18 cellular contexts compared by ENCODE assay signal in genomic region chr1:22778842-22779520, GRCh38.
DNase-seq lines count a peak whose midpoint lies in the region; TF ChIP-seq lines count a peak whose summit lies in the region.
"Had no signal": no experiment of that assay in that cellular context is flagged by ENCODE, and none has a peak within 500 bp of the region (broad histone marks: within the 10 kb centered on the region; RNA-seq: fewer than 3 reads in every experiment).

No MANE protein-coding gene starts in this region.

- peak overlapping the region; percentile 39 for H4K8ac ChIP-seq in mesenchymal stem cell (ENCODE audit: low read length)

- no peak overlapping the region for H4K91ac ChIP-seq in mesenchymal stem cell (ENCODE audit: low read length)

- H3K23ac ChIP-seq in mesenchymal stem cell (ENCODE audit: low read length in 2 of 2): no peak overlapping the region

- peaks cover 60% of the 10 kb centered on the region for H3K79me1 ChIP-seq in mesenchymal stem cell (replicated peaks; ENCODE audit: low read length, poor library complexity, severe bottlenecking)

- 74% methylated on average over 9 of the region's 9 CpGs for WGBS in mesenchymal stem cell
- WGBS in sigmoid colon, 2 donors: 48 to 60% methylated on average over 9 of the region's 9 CpGs

- no peak overlapping the region for H2BK15ac ChIP-seq in mesenchymal stem cell (ENCODE audit: low read depth, poor library complexity, severe bottlenecking)

- H2BK12ac ChIP-seq in mesenchymal stem cell (ENCODE audit: low read length in 2 of 2): peak overlapping the region in 1 of 2 experiments; percentile 32

- no peak overlapping the region for H3K9ac ChIP-seq in mesenchymal stem cell (ENCODE audit: low read length)

- no peak for TF ChIP-seq EP300 in sigmoid colon (IDR thresholded peaks at IDR 0.05)

- intact Hi-C loops in sigmoid colon (cut with DNase I): no loop called here

- H3K9me3 ChIP-seq in SJCRH30 (replicated peaks): no peaks in the 10 kb centered on the region
- no peaks in the 10 kb centered on the region for H3K9me3 ChIP-seq in mesenchymal stem cell (ENCODE audit: control insufficient read depth, low read length)
- no peaks in the 10 kb centered on the region for H3K9me3 ChIP-seq in sigmoid colon

- H3K27ac ChIP-seq in SJCRH30: no peak overlapping the region
- no peak overlapping the region for H3K27ac ChIP-seq in mesenchymal stem cell (ENCODE audit: low read length, poor library complexity, severe bottlenecking)
- H3K27ac ChIP-seq in sigmoid colon: peak overlapping the region in 3 of 4 donors; percentile 51 to 62 (median 57)
- H3K27ac ChIP-seq: cardiac muscle cell, skin epidermis had no signal

- no peak overlapping the region for H2AK5ac ChIP-seq in mesenchymal stem cell (ENCODE audit: low read length, severe bottlenecking)

- TF ChIP-seq CTCF in fibroblast of the aortic adventitia (IDR thresholded peaks at IDR 0.05; ENCODE audit: insufficient read depth, low read length): no peak
- TF ChIP-seq CTCF in sigmoid colon (IDR thresholded peaks at IDR 0.05): no peak

- H2AFZ ChIP-seq in mesenchymal stem cell (ENCODE audit: low read depth, low read length): no peak overlapping the region

- H3K14ac ChIP-seq in mesenchymal stem cell (ENCODE audit: low read length in 2 of 2): no peak overlapping the region

- no peak overlapping the region for H2BK120ac ChIP-seq in mesenchymal stem cell (ENCODE audit: low read depth, low read length)

- H3K27me3 ChIP-seq in SJCRH30 (no peaks in the 10 kb centered on the region), mesenchymal stem cell (ENCODE audit: control insufficient read depth in 1 of 2, insufficient read depth in 1 of 2, low read length in 2 of 2) (peaks cover 0 to 21% of the 10 kb centered on the region in 2 experiments), sigmoid colon (no peaks in the 10 kb centered on the region)
- H3K27me3 ChIP-seq: cardiac muscle cell had no signal

- peaks cover under 1% of the 10 kb centered on the region; the same call in 1 of the 2 replicates for H3K36me3 ChIP-seq in SJCRH30
- peaks cover 0 to 27% of the 10 kb centered on the region in 2 experiments for H3K36me3 ChIP-seq in mesenchymal stem cell (ENCODE audit: control insufficient read depth in 1 of 2, insufficient read depth in 2 of 2, low read depth in 1 of 2, low read length in 2 of 2)
- no peaks in the 10 kb centered on the region for H3K36me3 ChIP-seq in sigmoid colon
- H3K36me3 ChIP-seq: cardiac muscle cell had no signal

- no peak overlapping the region for H3K4ac ChIP-seq in mesenchymal stem cell (ENCODE audit: low read depth in 1 of 2, low read length in 2 of 2)

- DNase-seq in SJCRH30 (peak; percentile 77 to 80), fibroblast of the aortic adventitia (ENCODE audit: low read depth) (peak; percentile 59), mesenchymal stem cell (no peak), sigmoid colon (no peak), HuH-7.5 (ENCODE audit: low spot score) (no peak), Kasumi-1 (lab: John Stamatoyannopoulos, UW) (no peak), NCI-H82 (lab: John Stamatoyannopoulos, UW) (no peak), NK-92 (lab: John Stamatoyannopoulos, UW; ENCODE audit: unreplicated experiment) (no peak)
- DNase-seq: activated CD8-positive, alpha-beta memory T cell treated with anti-CD3 and anti-CD28 coated beads, Interleukin-2, amount 10 ng/mL, durations not matched to agents 7 days and 5 days; activated naive CD4-positive, alpha-beta T cell treated with anti-CD3 and anti-CD28 coated beads for 36 hours; AML-193; kidney; naive B cell; NCI-H1694; NCI-H510A treated with DMSO at 0.1 percent for 48 hours; T-cell had no signal

- TF ChIP-seq POLR2A in sigmoid colon (IDR thresholded peaks at IDR 0.05): no peak

- no peak overlapping the region for H3K4me2 ChIP-seq in mesenchymal stem cell (ENCODE audit: low read length, poor library complexity, severe bottlenecking)

- peaks cover 16% of the 10 kb centered on the region for H3K4me1 ChIP-seq in SJCRH30
- H3K4me1 ChIP-seq in mesenchymal stem cell (ENCODE audit: control insufficient read depth, insufficient read depth, low read depth, low read length): peaks cover 25% of the 10 kb centered on the region
- peaks cover 0 to 48% (median 30%) of the 10 kb centered on the region in 4 donors for H3K4me1 ChIP-seq in sigmoid colon

- H3K18ac ChIP-seq in mesenchymal stem cell (ENCODE audit: low read depth in 1 of 2, low read length in 2 of 2): no peak overlapping the region

- H3K4me3 ChIP-seq in SJCRH30 (no peak overlapping the region), fibroblast of the aortic adventitia (ENCODE audit: low read depth, low read length) (no peak overlapping the region), mesenchymal stem cell (ENCODE audit: insufficient read depth in 1 of 2, low read depth in 1 of 2, low read length in 2 of 2) (no peak overlapping the region), sigmoid colon (no peak overlapping the region)
- H3K4me3 ChIP-seq: cardiac muscle cell, skin epidermis had no signal

- H2BK5ac ChIP-seq in mesenchymal stem cell (ENCODE audit: low read depth, low read length, poor library complexity, severe bottlenecking): no peak overlapping the region

Comparison
In these comparisons a context has a peak if more than half of its experiments do, and no peak if none do; other contexts are left out.
1. DNase-seq: peak in SJCRH30 (2 of 2) and fibroblast of the aortic adventitia (single experiment); none in mesenchymal stem cell (single experiment), sigmoid colon (single experiment), HuH-7.5 (single experiment), Kasumi-1 (0 of 2), NCI-H82 (single experiment) and NK-92 (single experiment).
2. H3K27ac ChIP-seq: peak in sigmoid colon (3 of 4); none in SJCRH30 (single experiment) and mesenchymal stem cell (single experiment).